In genomic region chr2:47237375-47238357, GRCh38 we compare ENCODE assay signal across 1 cellular context.
A peak's percentile ranks its signal among the peaks of the same experiment; 100 is the strongest.
TF ChIP-seq lines count a peak whose summit lies in the region.

No MANE protein-coding gene starts in this region.

TF ChIP-seq in K562, 482 proteins besides CTCF, POLR2A, EP300 and RAD21 (continued from another document and continues in another):
- TF ChIP-seq, protein P1, sequence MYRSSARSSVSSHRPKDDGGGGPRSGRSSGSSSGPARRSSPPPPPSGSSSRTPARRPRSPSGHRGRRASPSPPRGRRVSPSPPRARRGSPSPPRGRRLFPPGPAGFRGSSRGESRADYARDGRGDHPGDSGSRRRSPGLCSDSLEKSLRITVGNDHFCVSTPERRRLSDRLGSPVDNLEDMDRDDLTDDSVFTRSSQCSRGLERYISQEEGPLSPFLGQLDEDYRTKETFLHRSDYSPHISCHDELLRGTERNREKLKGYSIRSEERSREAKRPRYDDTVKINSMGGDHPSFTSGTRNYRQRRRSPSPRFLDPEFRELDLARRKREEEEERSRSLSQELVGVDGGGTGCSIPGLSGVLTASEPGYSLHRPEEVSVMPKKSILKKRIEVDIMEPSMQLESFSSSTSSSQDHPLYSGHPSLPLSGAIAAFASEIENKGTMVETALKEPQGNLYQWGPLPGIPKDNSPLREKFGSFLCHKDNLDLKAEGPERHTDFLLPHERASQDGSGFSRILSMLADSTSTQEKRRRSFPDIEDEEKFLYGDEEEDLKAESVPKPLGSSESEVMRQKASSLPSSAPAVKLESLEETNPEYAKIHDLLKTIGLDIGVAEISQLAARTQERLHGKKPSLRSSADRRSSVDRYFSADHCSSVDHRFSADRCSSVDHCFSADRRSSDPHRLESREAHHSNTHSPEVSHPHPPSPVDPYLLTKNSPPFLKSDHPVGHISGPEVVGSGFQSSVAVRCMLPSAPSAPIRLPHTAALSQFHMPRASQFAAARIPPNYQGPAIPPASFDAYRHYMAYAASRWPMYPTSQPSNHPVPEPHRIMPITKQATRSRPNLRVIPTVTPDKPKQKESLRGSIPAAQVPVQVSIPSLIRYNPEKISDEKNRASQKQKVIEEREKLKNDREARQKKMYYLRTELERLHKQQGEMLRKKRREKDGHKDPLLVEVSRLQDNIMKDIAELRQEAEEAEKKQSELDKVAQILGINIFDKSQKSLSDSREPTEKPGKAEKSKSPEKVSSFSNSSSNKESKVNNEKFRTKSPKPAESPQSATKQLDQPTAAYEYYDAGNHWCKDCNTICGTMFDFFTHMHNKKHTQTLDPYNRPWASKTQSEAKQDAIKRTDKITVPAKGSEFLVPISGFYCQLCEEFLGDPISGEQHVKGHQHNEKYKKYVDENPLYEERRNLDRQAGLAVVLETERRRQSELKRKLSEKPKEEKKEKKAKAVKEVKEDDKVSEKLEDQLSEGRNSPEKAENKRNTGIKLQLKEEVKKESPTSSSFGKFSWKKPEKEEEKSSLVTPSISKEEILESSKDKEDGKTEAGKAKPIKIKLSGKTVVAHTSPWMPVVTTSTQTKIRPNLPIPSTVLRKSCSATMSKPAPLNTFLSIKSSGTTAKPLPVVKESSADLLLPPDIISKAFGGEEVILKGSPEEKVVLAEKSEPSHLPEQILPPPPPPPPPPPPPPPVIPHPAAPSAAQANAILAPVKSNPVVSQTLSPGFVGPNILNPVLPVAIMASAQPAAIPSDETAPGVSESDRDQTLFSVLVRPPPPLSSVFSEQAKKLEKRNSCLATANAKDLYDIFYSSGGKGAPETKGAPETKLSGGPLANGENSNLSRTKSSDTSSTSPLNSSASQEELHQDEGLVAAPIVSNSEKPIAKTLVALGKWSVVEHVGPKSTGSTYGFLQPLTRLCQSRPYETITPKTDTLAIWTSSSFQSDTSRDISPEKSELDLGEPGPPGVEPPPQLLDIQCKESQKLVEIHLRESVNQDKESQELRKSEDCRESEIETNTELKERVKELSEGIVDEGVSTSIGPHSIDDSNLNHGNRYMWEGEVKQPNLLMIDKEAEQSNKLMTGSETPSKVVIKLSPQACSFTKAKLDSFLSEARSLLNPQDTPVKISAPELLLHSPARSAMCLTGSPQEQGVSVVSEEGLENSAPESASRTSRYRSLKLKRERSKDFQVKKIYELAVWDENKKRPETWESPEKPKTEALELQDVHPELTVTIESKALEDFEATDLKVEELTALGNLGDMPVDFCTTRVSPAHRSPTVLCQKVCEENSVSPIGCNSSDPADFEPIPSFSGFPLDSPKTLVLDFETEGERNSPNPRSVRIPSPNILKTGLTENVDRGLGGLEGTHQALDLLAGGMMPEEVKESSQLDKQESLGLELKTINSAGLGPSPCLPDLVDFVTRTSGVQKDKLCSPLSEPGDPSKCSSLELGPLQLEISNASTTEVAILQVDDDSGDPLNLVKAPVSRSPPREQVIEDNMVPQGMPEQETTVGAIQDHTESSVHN (IDR thresholded peaks at IDR 0.05; ENCODE audit: borderline replicate concordance in 1 of 2, low read depth in 1 of 2), result no peak
- TF ChIP-seq HOMEZ (CRISPR knock-in tag; IDR thresholded peaks at IDR 0.05) (no peak), ZBTB9 (CRISPR knock-in tag; IDR thresholded peaks at IDR 0.05) (no peak), HEY1 (CRISPR knock-in tag; IDR thresholded peaks at IDR 0.05; ENCODE audit: borderline replicate concordance) (no peak), ZNF146 (CRISPR knock-in tag; IDR thresholded peaks at IDR 0.05; ENCODE audit: unreplicated experiment) (no peak), C11orf30 (IDR thresholded peaks at IDR 0.05; ENCODE audit: low read depth) (peak; percentile 36; the same call in 1 of the 2 replicates), POLR2AphosphoS5 (IDR thresholded peaks at IDR 0.05; ENCODE audit: control insufficient read depth, insufficient read depth, low read depth, low read length) (peak; percentile 57; the same call in 1 of the 2 replicates), PRDM10 (IDR thresholded peaks at IDR 0.05; ENCODE audit: partially characterized antibody) (peak; percentile 39), DPF2 (IDR thresholded peaks at IDR 0.05) (peak; percentile 83), CEBPB (tag; IDR thresholded peaks at IDR 0.05) (no peak), TFAM (CRISPR knock-in tag; conservative IDR thresholded peaks at IDR 0.05) (no peak), KDM4B (IDR thresholded peaks at IDR 0.05; ENCODE audit: borderline replicate concordance in 2 of 2, low read depth in 1 of 2) (no peak), HDAC3 (IDR thresholded peaks at IDR 0.05; ENCODE audit: borderline replicate concordance, partially characterized antibody) (no peak), FIP1L1 (IDR thresholded peaks at IDR 0.05; ENCODE audit: low read depth, low read length, poor library complexity, severe bottlenecking) (no peak), PCBP2 (IDR thresholded peaks at IDR 0.05; ENCODE audit: low read depth, low read length, poor library complexity, severe bottlenecking) (no peak), SIN3A (IDR thresholded peaks at IDR 0.05; ENCODE audit: borderline replicate concordance in 2 of 2, control insufficient read depth in 1 of 2, low read depth in 2 of 2, low read length in 2 of 2) (no peak), GATAD2B (IDR thresholded peaks at IDR 0.05; ENCODE audit: borderline replicate concordance) (peak; percentile 38), ZNF12 (CRISPR knock-in tag; IDR thresholded peaks at IDR 0.05) (no peak), FOXP1 (CRISPR knock-in tag; IDR thresholded peaks at IDR 0.05) (no peak), ZNF668 (CRISPR knock-in tag; IDR thresholded peaks at IDR 0.05) (no peak), SP1 (CRISPR knock-in tag; IDR thresholded peaks at IDR 0.05) (no peak), ZFPM2 (CRISPR knock-in tag; IDR thresholded peaks at IDR 0.05) (no peak), LARP7 (IDR thresholded peaks at IDR 0.05) (no peak), NFE2L1 (tag; IDR thresholded peaks at IDR 0.05; ENCODE audit: borderline replicate concordance, low read depth) (no peak), MCM3 (IDR thresholded peaks at IDR 0.05) (no peak), BRF2 (IDR thresholded peaks at IDR 0.05; ENCODE audit: borderline replicate concordance, insufficient read depth, insufficient read length) (no peak), GATAD2A (IDR thresholded peaks at IDR 0.05) (no peak), ZC3H4 (CRISPR knock-in tag; IDR thresholded peaks at IDR 0.05; ENCODE audit: borderline replicate concordance) (no peak), CCNT2 (IDR thresholded peaks at IDR 0.05; ENCODE audit: borderline replicate concordance, extremely low read depth, insufficient read length, low read depth, low read length) (peak; percentile 82), ELK3 (CRISPR knock-in tag; IDR thresholded peaks at IDR 0.05) (no peak)
- TF ChIP-seq, protein P2, sequence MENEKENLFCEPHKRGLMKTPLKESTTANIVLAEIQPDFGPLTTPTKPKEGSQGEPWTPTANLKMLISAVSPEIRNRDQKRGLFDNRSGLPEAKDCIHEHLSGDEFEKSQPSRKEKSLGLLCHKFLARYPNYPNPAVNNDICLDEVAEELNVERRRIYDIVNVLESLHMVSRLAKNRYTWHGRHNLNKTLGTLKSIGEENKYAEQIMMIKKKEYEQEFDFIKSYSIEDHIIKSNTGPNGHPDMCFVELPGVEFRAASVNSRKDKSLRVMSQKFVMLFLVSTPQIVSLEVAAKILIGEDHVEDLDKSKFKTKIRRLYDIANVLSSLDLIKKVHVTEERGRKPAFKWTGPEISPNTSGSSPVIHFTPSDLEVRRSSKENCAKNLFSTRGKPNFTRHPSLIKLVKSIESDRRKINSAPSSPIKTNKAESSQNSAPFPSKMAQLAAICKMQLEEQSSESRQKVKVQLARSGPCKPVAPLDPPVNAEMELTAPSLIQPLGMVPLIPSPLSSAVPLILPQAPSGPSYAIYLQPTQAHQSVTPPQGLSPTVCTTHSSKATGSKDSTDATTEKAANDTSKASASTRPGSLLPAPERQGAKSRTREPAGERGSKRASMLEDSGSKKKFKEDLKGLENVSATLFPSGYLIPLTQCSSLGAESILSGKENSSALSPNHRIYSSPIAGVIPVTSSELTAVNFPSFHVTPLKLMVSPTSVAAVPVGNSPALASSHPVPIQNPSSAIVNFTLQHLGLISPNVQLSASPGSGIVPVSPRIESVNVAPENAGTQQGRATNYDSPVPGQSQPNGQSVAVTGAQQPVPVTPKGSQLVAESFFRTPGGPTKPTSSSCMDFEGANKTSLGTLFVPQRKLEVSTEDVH (IDR thresholded peaks at IDR 0.05; ENCODE audit: low read depth, partially characterized antibody), result no peak
- TF ChIP-seq, protein P3, sequence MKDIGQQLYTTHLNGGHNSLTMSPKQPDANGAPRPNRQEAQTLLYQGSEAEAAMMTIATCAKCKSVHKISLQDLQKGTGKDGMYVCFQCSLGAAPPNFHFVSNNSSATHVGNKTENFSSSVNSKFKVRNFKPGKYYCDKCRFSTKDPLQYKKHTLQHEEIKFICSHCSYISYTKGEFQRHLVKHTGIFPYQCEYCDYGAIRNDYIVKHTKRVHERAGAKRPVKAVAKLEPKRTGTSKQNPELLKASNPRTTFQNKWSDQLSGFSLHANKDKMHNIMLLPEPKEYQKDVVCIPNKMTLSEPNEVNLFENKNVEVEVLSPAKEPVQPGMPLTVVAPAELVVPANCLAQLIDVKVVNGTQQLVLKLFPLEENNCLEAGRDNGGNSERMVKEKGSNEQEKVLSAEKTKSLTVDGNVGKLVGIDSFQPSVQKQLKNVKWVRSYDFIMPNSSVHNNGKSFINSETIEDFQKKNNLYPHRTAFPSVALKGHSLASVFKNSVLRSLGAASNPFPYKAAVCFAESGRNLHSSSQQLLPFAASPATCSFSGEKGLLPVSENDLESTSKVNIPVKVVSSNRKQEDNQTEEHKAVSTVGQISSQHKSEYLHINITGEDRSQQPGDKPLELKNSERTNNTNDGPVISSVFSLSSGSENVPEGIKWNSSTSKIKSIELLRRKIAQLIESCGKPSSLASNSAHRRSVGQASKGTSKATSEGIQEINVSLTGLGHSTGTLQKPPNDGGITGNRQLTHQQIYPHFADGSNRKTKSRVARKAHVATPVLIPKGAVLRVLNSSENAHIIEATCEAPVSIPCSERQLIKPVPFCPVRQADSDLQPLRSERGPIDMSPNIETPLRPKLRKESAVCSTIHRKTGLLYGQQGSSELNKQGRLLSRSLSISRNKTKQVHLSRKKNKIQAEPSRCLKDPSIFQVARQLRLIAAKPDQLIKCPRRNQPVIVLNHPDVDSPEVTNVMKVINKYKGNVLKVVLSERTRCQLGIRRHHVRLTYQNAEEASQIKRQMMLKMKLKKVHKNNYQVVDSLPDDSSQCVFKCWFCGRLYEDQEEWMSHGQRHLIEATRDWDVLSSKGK (CRISPR knock-in tag; IDR thresholded peaks at IDR 0.05), result no peak
